In genomic region chr2:106120432-106120831, GRCh38 we compare ENCODE assay signal across 1 cellular context.
TF ChIP-seq lines count a peak whose summit lies in the region.

No MANE protein-coding gene starts in this region.

TF ChIP-seq in WTC11, 78 proteins besides CTCF, POLR2A, EP300 and RAD21 (continued from another document):
- no peak for TF ChIP-seq ZNF281 (CRISPR knock-in tag; IDR thresholded peaks at IDR 0.05)
- no peak for TF ChIP-seq SMAD3 (CRISPR knock-in tag; IDR thresholded peaks at IDR 0.05; ENCODE audit: borderline replicate concordance)
- TF ChIP-seq FOXP1 (CRISPR knock-in tag; IDR thresholded peaks at IDR 0.05; ENCODE audit: borderline replicate concordance): no peak
- TF ChIP-seq AR (CRISPR knock-in tag; IDR thresholded peaks at IDR 0.05): no peak
- no peak for TF ChIP-seq STAT6 (CRISPR knock-in tag; conservative IDR thresholded peaks at IDR 0.05; ENCODE audit: low read depth)
TF ChIP-seq in WTC11: peak in this region for 0.
